ENCODE assay signal across 1 cellular context in the genomic region with DNA sequence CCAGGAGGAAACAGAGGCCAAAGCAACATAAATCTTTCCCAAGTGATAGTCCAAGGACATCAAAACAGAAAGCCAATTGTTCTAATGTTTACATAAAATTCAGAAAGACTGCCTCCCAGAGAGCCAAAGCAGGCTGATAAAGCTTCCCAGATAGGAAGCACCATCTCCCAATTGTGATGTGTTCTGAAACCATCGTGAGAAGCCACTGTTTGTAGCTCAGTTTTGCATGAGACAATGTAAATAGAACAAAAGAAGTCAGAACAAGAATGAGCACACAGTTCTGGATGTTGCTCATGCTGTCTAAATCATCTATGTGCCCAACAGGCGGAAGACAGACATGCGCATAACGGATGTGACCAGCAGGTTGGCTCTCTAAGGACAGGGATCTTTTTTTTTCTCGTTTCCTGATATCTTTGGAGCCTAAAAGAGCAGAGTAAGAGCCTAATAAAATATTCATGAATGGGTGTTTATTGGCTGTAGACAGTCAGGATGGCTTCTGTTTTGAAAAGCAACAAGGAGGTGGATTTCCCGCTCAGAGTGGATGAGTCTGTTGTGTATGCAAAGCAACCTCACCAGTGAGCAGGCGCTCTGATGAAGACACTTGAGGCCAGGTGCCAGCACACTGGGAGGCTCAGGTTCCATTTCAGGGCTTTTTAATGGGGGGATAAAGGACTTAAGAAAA.
TF ChIP-seq lines count a peak whose summit lies in the region.

No MANE protein-coding gene starts in this region.

TF ChIP-seq in HepG2, 621 proteins besides CTCF, POLR2A, EP300 and RAD21 (continued from another document and continues in another):
- TF ChIP-seq, protein P1, sequence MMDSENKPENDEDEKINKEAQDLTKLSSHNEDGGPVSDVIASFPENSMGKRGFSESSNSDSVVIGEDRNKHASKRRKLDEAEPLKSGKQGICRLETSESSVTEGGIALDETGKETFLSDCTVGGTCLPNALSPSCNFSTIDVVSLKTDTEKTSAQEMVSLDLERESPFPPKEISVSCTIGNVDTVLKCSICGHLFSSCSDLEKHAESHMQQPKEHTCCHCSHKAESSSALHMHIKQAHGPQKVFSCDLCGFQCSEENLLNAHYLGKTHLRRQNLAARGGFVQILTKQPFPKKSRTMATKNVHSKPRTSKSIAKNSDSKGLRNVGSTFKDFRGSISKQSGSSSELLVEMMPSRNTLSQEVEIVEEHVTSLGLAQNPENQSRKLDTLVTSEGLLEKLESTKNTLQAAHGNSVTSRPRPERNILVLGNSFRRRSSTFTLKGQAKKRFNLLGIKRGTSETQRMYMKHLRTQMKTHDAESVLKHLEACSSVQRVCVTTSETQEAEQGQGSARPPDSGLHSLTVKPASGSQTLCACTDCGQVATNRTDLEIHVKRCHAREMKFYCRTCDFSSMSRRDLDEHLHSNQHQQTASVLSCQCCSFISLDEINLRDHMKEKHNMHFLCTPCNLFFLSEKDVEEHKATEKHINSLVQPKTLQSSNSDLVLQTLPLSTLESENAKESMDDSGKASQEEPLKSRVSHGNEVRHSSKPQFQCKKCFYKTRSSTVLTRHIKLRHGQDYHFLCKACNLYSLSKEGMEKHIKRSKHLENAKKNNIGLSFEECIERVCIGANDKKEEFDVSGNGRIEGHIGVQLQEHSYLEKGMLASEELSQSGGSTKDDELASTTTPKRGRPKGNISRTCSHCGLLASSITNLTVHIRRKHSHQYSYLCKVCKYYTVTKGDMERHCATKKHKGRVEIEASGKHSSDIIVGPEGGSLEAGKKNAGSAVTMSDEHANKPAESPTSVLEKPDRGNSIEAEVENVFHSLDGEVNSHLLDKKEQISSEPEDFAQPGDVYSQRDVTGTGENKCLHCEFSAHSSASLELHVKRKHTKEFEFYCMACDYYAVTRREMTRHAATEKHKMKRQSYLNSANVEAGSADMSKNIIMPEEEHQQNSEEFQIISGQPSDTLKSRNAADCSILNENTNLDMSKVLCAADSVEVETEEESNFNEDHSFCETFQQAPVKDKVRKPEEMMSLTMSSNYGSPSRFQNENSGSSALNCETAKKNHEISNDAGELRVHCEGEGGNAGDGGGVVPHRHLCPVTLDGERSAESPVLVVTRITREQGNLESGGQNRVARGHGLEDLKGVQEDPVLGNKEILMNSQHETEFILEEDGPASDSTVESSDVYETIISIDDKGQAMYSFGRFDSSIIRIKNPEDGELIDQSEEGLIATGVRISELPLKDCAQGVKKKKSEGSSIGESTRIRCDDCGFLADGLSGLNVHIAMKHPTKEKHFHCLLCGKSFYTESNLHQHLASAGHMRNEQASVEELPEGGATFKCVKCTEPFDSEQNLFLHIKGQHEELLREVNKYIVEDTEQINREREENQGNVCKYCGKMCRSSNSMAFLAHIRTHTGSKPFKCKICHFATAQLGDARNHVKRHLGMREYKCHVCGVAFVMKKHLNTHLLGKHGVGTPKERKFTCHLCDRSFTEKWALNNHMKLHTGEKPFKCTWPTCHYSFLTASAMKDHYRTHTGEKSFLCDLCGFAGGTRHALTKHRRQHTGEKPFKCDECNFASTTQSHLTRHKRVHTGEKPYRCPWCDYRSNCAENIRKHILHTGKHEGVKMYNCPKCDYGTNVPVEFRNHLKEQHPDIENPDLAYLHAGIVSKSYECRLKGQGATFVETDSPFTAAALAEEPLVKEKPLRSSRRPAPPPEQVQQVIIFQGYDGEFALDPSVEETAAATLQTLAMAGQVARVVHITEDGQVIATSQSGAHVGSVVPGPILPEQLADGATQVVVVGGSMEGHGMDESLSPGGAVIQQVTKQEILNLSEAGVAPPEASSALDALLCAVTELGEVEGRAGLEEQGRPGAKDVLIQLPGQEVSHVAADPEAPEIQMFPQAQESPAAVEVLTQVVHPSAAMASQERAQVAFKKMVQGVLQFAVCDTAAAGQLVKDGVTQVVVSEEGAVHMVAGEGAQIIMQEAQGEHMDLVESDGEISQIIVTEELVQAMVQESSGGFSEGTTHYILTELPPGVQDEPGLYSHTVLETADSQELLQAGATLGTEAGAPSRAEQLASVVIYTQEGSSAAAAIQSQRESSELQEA (CRISPR knock-in tag; IDR thresholded peaks at IDR 0.05; ENCODE audit: not compliant biosample characterization), result no peak
- peak; percentile 48 for TF ChIP-seq TEAD3 (CRISPR knock-in tag; optimal IDR thresholded peaks at IDR 0.05; ENCODE audit: borderline replicate concordance)
- TF ChIP-seq, protein P2, sequence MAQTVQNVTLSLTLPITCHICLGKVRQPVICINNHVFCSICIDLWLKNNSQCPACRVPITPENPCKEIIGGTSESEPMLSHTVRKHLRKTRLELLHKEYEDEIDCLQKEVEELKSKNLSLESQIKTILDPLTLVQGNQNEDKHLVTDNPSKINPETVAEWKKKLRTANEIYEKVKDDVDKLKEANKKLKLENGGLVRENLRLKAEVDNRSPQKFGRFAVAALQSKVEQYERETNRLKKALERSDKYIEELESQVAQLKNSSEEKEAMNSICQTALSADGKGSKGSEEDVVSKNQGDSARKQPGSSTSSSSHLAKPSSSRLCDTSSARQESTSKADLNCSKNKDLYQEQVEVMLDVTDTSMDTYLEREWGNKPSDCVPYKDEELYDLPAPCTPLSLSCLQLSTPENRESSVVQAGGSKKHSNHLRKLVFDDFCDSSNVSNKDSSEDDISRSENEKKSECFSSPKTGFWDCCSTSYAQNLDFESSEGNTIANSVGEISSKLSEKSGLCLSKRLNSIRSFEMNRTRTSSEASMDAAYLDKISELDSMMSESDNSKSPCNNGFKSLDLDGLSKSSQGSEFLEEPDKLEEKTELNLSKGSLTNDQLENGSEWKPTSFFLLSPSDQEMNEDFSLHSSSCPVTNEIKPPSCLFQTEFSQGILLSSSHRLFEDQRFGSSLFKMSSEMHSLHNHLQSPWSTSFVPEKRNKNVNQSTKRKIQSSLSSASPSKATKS (CRISPR knock-in tag; IDR thresholded peaks at IDR 0.05), result no peak
- TF ChIP-seq, protein P3, sequence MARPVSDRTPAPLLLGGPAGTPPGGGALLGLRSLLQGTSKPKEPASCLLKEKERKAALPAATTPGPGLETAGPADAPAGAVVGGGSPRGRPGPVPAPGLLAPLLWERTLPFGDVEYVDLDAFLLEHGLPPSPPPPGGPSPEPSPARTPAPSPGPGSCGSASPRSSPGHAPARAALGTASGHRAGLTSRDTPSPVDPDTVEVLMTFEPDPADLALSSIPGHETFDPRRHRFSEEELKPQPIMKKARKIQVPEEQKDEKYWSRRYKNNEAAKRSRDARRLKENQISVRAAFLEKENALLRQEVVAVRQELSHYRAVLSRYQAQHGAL (CRISPR knock-in tag; IDR thresholded peaks at IDR 0.05; ENCODE audit: not compliant biosample characterization), result no peak
- no peak for TF ChIP-seq MBD4 (IDR thresholded peaks at IDR 0.05; ENCODE audit: borderline replicate concordance, low read length)
- TF ChIP-seq, protein P4, sequence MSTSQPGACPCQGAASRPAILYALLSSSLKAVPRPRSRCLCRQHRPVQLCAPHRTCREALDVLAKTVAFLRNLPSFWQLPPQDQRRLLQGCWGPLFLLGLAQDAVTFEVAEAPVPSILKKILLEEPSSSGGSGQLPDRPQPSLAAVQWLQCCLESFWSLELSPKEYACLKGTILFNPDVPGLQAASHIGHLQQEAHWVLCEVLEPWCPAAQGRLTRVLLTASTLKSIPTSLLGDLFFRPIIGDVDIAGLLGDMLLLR (CRISPR knock-in tag; IDR thresholded peaks at IDR 0.05), result no peak
- no peak; the same call in 1 of the 2 replicates for TF ChIP-seq NCOR1 (IDR thresholded peaks at IDR 0.05; ENCODE audit: borderline replicate concordance, low read length)
- no peak for TF ChIP-seq SPEN (CRISPR knock-in tag; IDR thresholded peaks at IDR 0.05; ENCODE audit: low read depth)
- TF ChIP-seq ZNF616 (CRISPR knock-in tag; IDR thresholded peaks at IDR 0.05; ENCODE audit: low read depth), result no peak
- TF ChIP-seq, protein P5, sequence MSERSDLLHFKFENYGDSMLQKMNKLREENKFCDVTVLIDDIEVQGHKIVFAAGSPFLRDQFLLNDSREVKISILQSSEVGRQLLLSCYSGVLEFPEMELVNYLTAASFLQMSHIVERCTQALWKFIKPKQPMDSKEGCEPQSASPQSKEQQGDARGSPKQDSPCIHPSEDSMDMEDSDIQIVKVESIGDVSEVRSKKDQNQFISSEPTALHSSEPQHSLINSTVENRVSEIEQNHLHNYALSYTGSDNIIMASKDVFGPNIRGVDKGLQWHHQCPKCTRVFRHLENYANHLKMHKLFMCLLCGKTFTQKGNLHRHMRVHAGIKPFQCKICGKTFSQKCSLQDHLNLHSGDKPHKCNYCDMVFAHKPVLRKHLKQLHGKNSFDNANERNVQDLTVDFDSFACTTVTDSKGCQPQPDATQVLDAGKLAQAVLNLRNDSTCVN (CRISPR knock-in tag; IDR thresholded peaks at IDR 0.05; ENCODE audit: borderline replicate concordance), result peak; percentile 34; the same call in 1 of the 2 replicates
- TF ChIP-seq, protein P6, sequence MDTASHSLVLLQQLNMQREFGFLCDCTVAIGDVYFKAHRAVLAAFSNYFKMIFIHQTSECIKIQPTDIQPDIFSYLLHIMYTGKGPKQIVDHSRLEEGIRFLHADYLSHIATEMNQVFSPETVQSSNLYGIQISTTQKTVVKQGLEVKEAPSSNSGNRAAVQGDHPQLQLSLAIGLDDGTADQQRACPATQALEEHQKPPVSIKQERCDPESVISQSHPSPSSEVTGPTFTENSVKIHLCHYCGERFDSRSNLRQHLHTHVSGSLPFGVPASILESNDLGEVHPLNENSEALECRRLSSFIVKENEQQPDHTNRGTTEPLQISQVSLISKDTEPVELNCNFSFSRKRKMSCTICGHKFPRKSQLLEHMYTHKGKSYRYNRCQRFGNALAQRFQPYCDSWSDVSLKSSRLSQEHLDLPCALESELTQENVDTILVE (CRISPR knock-in tag; IDR thresholded peaks at IDR 0.05), result 0 out of 2 replicates have a peak, but pooled peaks have one; percentile 27
- no peak for TF ChIP-seq ZNF441 (CRISPR knock-in tag; IDR thresholded peaks at IDR 0.05; ENCODE audit: borderline replicate concordance)
- no peak for TF ChIP-seq PAWR (CRISPR knock-in tag; IDR thresholded peaks at IDR 0.05; ENCODE audit: borderline replicate concordance)
- TF ChIP-seq, protein P7, sequence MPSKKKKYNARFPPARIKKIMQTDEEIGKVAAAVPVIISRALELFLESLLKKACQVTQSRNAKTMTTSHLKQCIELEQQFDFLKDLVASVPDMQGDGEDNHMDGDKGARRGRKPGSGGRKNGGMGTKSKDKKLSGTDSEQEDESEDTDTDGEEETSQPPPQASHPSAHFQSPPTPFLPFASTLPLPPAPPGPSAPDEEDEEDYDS (CRISPR knock-in tag; IDR thresholded peaks at IDR 0.05), result no peak
- TF ChIP-seq HES4 (CRISPR knock-in tag; IDR thresholded peaks at IDR 0.05; ENCODE audit: borderline replicate concordance), result no peak
- TF ChIP-seq ZNF251 (CRISPR knock-in tag; IDR thresholded peaks at IDR 0.05), result no peak
- TF ChIP-seq TAF15 (IDR thresholded peaks at IDR 0.05; ENCODE audit: low read depth, low read length, poor library complexity, severe bottlenecking), result no peak
- TF ChIP-seq, protein P8, sequence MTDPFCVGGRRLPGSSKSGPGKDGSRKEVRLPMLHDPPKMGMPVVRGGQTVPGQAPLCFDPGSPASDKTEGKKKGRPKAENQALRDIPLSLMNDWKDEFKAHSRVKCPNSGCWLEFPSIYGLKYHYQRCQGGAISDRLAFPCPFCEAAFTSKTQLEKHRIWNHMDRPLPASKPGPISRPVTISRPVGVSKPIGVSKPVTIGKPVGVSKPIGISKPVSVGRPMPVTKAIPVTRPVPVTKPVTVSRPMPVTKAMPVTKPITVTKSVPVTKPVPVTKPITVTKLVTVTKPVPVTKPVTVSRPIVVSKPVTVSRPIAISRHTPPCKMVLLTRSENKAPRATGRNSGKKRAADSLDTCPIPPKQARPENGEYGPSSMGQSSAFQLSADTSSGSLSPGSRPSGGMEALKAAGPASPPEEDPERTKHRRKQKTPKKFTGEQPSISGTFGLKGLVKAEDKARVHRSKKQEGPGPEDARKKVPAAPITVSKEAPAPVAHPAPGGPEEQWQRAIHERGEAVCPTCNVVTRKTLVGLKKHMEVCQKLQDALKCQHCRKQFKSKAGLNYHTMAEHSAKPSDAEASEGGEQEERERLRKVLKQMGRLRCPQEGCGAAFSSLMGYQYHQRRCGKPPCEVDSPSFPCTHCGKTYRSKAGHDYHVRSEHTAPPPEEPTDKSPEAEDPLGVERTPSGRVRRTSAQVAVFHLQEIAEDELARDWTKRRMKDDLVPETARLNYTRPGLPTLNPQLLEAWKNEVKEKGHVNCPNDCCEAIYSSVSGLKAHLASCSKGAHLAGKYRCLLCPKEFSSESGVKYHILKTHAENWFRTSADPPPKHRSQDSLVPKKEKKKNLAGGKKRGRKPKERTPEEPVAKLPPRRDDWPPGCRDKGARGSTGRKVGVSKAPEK (CRISPR knock-in tag; IDR thresholded peaks at IDR 0.05; ENCODE audit: borderline replicate concordance), result no peak
- no peak for TF ChIP-seq ZFP36 (IDR thresholded peaks at IDR 0.05; ENCODE audit: borderline replicate concordance, low read depth, low read length, partially characterized antibody)
- TF ChIP-seq, protein P9, sequence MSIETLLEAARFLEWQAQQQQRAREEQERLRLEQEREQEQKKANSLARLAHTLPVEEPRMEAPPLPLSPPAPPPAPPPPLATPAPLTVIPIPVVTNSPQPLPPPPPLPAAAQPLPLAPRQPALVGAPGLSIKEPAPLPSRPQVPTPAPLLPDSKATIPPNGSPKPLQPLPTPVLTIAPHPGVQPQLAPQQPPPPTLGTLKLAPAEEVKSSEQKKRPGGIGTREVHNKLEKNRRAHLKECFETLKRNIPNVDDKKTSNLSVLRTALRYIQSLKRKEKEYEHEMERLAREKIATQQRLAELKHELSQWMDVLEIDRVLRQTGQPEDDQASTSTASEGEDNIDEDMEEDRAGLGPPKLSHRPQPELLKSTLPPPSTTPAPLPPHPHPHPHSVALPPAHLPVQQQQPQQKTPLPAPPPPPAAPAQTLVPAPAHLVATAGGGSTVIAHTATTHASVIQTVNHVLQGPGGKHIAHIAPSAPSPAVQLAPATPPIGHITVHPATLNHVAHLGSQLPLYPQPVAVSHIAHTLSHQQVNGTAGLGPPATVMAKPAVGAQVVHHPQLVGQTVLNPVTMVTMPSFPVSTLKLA (IDR thresholded peaks at IDR 0.05), result no peak
- TF ChIP-seq, protein P10, sequence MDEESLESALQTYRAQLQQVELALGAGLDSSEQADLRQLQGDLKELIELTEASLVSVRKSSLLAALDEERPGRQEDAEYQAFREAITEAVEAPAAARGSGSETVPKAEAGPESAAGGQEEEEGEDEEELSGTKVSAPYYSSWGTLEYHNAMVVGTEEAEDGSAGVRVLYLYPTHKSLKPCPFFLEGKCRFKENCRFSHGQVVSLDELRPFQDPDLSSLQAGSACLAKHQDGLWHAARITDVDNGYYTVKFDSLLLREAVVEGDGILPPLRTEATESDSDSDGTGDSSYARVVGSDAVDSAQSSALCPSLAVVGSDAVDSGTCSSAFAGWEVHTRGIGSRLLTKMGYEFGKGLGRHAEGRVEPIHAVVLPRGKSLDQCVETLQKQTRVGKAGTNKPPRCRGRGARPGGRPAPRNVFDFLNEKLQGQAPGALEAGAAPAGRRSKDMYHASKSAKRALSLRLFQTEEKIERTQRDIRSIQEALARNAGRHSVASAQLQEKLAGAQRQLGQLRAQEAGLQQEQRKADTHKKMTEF (CRISPR knock-in tag; IDR thresholded peaks at IDR 0.05), result peak; percentile 33; the same call in 1 of the 2 replicates
- TF ChIP-seq, protein P11, sequence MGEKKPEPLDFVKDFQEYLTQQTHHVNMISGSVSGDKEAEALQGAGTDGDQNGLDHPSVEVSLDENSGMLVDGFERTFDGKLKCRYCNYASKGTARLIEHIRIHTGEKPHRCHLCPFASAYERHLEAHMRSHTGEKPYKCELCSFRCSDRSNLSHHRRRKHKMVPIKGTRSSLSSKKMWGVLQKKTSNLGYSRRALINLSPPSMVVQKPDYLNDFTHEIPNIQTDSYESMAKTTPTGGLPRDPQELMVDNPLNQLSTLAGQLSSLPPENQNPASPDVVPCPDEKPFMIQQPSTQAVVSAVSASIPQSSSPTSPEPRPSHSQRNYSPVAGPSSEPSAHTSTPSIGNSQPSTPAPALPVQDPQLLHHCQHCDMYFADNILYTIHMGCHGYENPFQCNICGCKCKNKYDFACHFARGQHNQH (CRISPR knock-in tag; IDR thresholded peaks at IDR 0.05), result peak; percentile 60; the same call in 1 of the 2 replicates
- TF ChIP-seq SOX6 (IDR thresholded peaks at IDR 0.05), result no peak
- TF ChIP-seq SOX6 (CRISPR knock-in tag; IDR thresholded peaks at IDR 0.05), result peak; percentile 99
